1 cellular context compared by ENCODE assay signal in the genomic region with DNA sequence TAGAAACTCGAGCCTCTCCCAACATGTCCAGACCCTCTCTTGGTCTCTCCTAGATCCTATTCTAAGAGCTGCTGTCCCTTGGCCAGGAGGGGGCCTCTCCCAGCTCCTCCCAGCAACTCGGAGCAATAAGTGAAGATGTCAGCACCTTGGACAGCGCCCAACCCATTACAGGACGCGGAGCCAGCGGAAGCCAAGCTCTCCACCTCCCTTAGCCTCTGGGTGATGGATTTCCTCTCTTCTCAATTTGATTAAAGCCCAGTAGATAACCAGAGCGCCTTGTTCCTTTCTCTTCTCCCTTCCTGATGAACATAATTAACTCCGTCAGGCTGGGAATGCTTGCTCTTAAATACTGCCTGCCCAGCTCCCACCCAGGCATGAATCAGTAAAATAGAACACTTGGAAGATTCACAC.
TF ChIP-seq lines count a peak whose summit lies in the region.

No MANE protein-coding gene starts in this region.

TF ChIP-seq in HepG2, 621 proteins besides CTCF, POLR2A, EP300 and RAD21 (continued from another document and continues in another):
- TF ChIP-seq ZFP90 (CRISPR knock-in tag; IDR thresholded peaks at IDR 0.05; ENCODE audit: borderline replicate concordance) (peak; percentile 90), MLLT10 (CRISPR knock-in tag; IDR thresholded peaks at IDR 0.05) (no peak), ZBTB1 (CRISPR knock-in tag; IDR thresholded peaks at IDR 0.05; ENCODE audit: borderline replicate concordance) (peak; percentile 85; the same call in 1 of the 2 replicates), ONECUT2 (CRISPR knock-in tag; IDR thresholded peaks at IDR 0.05) (peak; percentile 76), KAT7 (CRISPR knock-in tag; IDR thresholded peaks at IDR 0.05; ENCODE audit: borderline replicate concordance) (no peak), GABPA (IDR thresholded peaks at IDR 0.05; ENCODE audit: low read depth, low read length) (no peak), GABPA (CRISPR knock-in tag; IDR thresholded peaks at IDR 0.05; ENCODE audit: low read depth) (peak; percentile 34; the same call in 1 of the 2 replicates), ASH2L (IDR thresholded peaks at IDR 0.05; ENCODE audit: insufficient read length, low read depth, low read length) (no peak), ZSCAN25 (CRISPR knock-in tag; IDR thresholded peaks at IDR 0.05) (peak; percentile 77; the same call in 1 of the 2 replicates), ZNF335 (CRISPR knock-in tag; IDR thresholded peaks at IDR 0.05) (peak; percentile 91), SMAD1 (CRISPR knock-in tag; IDR thresholded peaks at IDR 0.05; ENCODE audit: borderline replicate concordance, low read depth) (0 out of 2 replicates have a peak, but pooled peaks have one; percentile 56), NCOA1 (CRISPR knock-in tag; IDR thresholded peaks at IDR 0.05) (no peak), ZNF232 (CRISPR knock-in tag; IDR thresholded peaks at IDR 0.05; ENCODE audit: borderline replicate concordance) (peak; percentile 96), NFE2 (CRISPR knock-in tag; IDR thresholded peaks at IDR 0.05) (no peak), TOPORS (CRISPR knock-in tag; IDR thresholded peaks at IDR 0.05) (no peak), NFIC (IDR thresholded peaks at IDR 0.05; ENCODE audit: low read length) (no peak), KLF16 (CRISPR knock-in tag; IDR thresholded peaks at IDR 0.05) (peak; percentile 34 to 99; a peak in 2 of 4 replicates), HNF4A (CRISPR knock-in tag; IDR thresholded peaks at IDR 0.05) (no peak), SP5 (CRISPR knock-in tag; IDR thresholded peaks at IDR 0.05; ENCODE audit: borderline replicate concordance, low read depth) (peak; percentile 44; the same call in 1 of the 2 replicates), ZKSCAN1 (IDR thresholded peaks at IDR 0.05; ENCODE audit: low read length) (no peak), ZNF720 (CRISPR knock-in tag; IDR thresholded peaks at IDR 0.05) (peak; percentile 93), CENPT (CRISPR knock-in tag; IDR thresholded peaks at IDR 0.05; ENCODE audit: low read depth) (peak; percentile 84; the same call in 1 of the 2 replicates), ZNF891 (CRISPR knock-in tag; IDR thresholded peaks at IDR 0.05) (peak; percentile 95; the same call in 1 of the 2 replicates), NFYC (CRISPR knock-in tag; IDR thresholded peaks at IDR 0.05) (peak; percentile 57), ZNF709 (CRISPR knock-in tag; IDR thresholded peaks at IDR 0.05) (peak; percentile 89; the same call in 1 of the 2 replicates), RARA (CRISPR knock-in tag; IDR thresholded peaks at IDR 0.05) (peak; percentile 76), IRF2 (CRISPR knock-in tag; IDR thresholded peaks at IDR 0.05) (peak; percentile 90), CCAR2 (optimal IDR thresholded peaks at IDR 0.05; ENCODE audit: low read depth, low read length) (no peak), ZNF782 (CRISPR knock-in tag; IDR thresholded peaks at IDR 0.05; ENCODE audit: borderline replicate concordance) (peak; percentile 69; the same call in 1 of the 2 replicates), ZNF678 (CRISPR knock-in tag; IDR thresholded peaks at IDR 0.05) (peak; percentile 90; the same call in 1 of the 2 replicates), MAFK (conservative IDR thresholded peaks at IDR 0.05 in 1 of 2, IDR thresholded peaks at IDR 0.05 in 1 of 2; ENCODE audit: low read length in 2 of 2) (no peak; a peak in 1 of 4 replicates), KDM6A (CRISPR knock-in tag; IDR thresholded peaks at IDR 0.05; ENCODE audit: low read depth) (no peak), TBL1XR1 (IDR thresholded peaks at IDR 0.05; ENCODE audit: borderline replicate concordance, low read length, partially characterized antibody) (no peak), FOXC1 (CRISPR knock-in tag; IDR thresholded peaks at IDR 0.05; ENCODE audit: borderline replicate concordance) (peak; percentile 82; the same call in 1 of the 2 replicates)
- TF ChIP-seq, protein P1, sequence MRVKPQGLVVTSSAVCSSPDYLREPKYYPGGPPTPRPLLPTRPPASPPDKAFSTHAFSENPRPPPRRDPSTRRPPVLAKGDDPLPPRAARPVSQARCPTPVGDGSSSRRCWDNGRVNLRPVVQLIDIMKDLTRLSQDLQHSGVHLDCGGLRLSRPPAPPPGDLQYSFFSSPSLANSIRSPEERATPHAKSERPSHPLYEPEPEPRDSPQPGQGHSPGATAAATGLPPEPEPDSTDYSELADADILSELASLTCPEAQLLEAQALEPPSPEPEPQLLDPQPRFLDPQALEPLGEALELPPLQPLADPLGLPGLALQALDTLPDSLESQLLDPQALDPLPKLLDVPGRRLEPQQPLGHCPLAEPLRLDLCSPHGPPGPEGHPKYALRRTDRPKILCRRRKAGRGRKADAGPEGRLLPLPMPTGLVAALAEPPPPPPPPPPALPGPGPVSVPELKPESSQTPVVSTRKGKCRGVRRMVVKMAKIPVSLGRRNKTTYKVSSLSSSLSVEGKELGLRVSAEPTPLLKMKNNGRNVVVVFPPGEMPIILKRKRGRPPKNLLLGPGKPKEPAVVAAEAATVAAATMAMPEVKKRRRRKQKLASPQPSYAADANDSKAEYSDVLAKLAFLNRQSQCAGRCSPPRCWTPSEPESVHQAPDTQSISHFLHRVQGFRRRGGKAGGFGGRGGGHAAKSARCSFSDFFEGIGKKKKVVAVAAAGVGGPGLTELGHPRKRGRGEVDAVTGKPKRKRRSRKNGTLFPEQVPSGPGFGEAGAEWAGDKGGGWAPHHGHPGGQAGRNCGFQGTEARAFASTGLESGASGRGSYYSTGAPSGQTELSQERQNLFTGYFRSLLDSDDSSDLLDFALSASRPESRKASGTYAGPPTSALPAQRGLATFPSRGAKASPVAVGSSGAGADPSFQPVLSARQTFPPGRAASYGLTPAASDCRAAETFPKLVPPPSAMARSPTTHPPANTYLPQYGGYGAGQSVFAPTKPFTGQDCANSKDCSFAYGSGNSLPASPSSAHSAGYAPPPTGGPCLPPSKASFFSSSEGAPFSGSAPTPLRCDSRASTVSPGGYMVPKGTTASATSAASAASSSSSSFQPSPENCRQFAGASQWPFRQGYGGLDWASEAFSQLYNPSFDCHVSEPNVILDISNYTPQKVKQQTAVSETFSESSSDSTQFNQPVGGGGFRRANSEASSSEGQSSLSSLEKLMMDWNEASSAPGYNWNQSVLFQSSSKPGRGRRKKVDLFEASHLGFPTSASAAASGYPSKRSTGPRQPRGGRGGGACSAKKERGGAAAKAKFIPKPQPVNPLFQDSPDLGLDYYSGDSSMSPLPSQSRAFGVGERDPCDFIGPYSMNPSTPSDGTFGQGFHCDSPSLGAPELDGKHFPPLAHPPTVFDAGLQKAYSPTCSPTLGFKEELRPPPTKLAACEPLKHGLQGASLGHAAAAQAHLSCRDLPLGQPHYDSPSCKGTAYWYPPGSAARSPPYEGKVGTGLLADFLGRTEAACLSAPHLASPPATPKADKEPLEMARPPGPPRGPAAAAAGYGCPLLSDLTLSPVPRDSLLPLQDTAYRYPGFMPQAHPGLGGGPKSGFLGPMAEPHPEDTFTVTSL (CRISPR knock-in tag; IDR thresholded peaks at IDR 0.05; ENCODE audit: borderline replicate concordance) = no peak
- TF ChIP-seq, protein P2, sequence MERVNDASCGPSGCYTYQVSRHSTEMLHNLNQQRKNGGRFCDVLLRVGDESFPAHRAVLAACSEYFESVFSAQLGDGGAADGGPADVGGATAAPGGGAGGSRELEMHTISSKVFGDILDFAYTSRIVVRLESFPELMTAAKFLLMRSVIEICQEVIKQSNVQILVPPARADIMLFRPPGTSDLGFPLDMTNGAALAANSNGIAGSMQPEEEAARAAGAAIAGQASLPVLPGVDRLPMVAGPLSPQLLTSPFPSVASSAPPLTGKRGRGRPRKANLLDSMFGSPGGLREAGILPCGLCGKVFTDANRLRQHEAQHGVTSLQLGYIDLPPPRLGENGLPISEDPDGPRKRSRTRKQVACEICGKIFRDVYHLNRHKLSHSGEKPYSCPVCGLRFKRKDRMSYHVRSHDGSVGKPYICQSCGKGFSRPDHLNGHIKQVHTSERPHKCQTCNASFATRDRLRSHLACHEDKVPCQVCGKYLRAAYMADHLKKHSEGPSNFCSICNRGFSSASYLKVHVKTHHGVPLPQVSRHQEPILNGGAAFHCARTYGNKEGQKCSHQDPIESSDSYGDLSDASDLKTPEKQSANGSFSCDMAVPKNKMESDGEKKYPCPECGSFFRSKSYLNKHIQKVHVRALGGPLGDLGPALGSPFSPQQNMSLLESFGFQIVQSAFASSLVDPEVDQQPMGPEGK (CRISPR knock-in tag; IDR thresholded peaks at IDR 0.05) = peak; percentile 85
- TF ChIP-seq, protein P3, sequence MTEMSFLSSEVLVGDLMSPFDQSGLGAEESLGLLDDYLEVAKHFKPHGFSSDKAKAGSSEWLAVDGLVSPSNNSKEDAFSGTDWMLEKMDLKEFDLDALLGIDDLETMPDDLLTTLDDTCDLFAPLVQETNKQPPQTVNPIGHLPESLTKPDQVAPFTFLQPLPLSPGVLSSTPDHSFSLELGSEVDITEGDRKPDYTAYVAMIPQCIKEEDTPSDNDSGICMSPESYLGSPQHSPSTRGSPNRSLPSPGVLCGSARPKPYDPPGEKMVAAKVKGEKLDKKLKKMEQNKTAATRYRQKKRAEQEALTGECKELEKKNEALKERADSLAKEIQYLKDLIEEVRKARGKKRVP (CRISPR knock-in tag; IDR thresholded peaks at IDR 0.05) = 0 out of 4 replicates have a peak, but pooled peaks of 1 of the 2 experiments have one; percentile 40
- TF ChIP-seq, protein P4, sequence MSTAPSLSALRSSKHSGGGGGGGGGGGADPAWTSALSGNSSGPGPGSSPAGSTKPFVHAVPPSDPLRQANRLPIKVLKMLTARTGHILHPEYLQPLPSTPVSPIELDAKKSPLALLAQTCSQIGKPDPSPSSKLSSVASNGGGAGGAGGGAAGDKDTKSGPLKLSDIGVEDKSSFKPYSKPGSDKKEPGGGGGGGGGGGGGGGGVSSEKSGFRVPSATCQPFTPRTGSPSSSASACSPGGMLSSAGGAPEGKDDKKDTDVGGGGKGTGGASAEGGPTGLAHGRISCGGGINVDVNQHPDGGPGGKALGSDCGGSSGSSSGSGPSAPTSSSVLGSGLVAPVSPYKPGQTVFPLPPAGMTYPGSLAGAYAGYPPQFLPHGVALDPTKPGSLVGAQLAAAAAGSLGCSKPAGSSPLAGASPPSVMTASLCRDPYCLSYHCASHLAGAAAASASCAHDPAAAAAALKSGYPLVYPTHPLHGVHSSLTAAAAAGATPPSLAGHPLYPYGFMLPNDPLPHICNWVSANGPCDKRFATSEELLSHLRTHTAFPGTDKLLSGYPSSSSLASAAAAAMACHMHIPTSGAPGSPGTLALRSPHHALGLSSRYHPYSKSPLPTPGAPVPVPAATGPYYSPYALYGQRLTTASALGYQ (CRISPR knock-in tag; IDR thresholded peaks at IDR 0.05) = 0 out of 2 replicates have a peak, but pooled peaks have one; percentile 57
- TF ChIP-seq, protein P5, sequence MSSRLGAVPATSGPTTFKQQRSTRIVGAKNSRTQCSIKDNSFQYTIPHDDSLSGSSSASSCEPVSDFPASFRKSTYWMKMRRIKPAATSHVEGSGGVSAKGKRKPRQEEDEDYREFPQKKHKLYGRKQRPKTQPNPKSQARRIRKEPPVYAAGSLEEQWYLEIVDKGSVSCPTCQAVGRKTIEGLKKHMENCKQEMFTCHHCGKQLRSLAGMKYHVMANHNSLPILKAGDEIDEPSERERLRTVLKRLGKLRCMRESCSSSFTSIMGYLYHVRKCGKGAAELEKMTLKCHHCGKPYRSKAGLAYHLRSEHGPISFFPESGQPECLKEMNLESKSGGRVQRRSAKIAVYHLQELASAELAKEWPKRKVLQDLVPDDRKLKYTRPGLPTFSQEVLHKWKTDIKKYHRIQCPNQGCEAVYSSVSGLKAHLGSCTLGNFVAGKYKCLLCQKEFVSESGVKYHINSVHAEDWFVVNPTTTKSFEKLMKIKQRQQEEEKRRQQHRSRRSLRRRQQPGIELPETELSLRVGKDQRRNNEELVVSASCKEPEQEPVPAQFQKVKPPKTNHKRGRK (CRISPR knock-in tag; IDR thresholded peaks at IDR 0.05) = no peak
- TF ChIP-seq, protein P6, sequence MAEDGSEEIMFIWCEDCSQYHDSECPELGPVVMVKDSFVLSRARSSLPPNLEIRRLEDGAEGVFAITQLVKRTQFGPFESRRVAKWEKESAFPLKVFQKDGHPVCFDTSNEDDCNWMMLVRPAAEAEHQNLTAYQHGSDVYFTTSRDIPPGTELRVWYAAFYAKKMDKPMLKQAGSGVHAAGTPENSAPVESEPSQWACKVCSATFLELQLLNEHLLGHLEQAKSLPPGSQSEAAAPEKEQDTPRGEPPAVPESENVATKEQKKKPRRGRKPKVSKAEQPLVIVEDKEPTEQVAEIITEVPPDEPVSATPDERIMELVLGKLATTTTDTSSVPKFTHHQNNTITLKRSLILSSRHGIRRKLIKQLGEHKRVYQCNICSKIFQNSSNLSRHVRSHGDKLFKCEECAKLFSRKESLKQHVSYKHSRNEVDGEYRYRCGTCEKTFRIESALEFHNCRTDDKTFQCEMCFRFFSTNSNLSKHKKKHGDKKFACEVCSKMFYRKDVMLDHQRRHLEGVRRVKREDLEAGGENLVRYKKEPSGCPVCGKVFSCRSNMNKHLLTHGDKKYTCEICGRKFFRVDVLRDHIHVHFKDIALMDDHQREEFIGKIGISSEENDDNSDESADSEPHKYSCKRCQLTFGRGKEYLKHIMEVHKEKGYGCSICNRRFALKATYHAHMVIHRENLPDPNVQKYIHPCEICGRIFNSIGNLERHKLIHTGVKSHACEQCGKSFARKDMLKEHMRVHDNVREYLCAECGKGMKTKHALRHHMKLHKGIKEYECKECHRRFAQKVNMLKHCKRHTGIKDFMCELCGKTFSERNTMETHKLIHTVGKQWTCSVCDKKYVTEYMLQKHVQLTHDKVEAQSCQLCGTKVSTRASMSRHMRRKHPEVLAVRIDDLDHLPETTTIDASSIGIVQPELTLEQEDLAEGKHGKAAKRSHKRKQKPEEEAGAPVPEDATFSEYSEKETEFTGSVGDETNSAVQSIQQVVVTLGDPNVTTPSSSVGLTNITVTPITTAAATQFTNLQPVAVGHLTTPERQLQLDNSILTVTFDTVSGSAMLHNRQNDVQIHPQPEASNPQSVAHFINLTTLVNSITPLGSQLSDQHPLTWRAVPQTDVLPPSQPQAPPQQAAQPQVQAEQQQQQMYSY (CRISPR knock-in tag; IDR thresholded peaks at IDR 0.05) = peak; percentile 74; the same call in 1 of the 2 replicates
- TF ChIP-seq, protein P7, sequence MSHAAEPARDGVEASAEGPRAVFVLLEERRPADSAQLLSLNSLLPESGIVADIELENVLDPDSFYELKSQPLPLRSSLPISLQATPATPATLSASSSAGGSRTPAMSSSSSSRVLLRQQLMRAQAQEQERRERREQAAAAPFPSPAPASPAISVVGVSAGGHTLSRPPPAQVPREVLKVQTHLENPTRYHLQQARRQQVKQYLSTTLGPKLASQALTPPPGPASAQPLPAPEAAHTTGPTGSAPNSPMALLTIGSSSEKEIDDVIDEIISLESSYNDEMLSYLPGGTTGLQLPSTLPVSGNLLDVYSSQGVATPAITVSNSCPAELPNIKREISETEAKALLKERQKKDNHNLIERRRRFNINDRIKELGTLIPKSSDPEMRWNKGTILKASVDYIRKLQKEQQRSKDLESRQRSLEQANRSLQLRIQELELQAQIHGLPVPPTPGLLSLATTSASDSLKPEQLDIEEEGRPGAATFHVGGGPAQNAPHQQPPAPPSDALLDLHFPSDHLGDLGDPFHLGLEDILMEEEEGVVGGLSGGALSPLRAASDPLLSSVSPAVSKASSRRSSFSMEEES (CRISPR knock-in tag; IDR thresholded peaks at IDR 0.05) = peak; percentile 93
